Comparison of ENCODE assay signal across 21 cellular contexts in the genomic region with DNA sequence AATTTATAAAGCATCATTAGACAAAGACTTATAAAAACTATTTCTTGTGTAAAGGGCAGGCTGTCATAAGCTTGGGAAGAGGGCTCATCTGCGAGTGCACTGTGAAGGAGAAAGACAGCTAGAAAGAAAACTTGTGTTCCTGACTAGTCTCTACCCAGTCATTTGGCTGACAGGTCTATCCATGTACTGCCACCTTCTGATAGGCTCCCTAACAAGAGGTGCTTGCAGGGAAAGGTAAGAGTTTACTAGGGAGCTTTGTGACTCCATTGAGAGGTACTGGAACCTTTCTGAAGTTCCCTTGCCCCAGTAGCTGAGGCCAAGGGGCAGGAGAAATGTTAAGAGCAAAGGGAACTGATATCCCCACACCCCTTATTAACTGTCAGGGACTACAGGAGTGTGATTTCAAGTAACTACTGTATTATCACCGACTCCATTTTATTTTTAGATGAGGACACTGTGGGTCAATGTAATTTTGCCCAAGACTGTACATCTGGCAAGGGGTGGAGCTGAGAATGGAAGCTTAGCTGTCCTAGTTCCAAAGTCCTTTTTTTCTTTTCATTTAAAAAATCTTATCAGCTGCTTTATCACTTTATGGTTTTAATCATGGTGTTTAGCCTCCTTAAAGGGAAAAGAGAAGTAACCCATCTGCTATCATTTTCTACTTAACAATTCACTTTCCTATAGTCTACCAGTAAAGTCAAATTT.
DNase-seq lines count a peak whose midpoint lies in the region; ATAC-seq and TF ChIP-seq lines count a peak whose summit lies in the region.
"Had no signal": no experiment of that assay in that cellular context is flagged by ENCODE, and none has a peak within 500 bp of the region (broad histone marks: within the 10 kb centered on the region; RNA-seq: fewer than 3 reads in every experiment).

No MANE protein-coding gene starts in this region.

- no peaks in the 10 kb centered on the region for H3K27me3 ChIP-seq in Caco-2 (replicated peaks; ENCODE audit: control insufficient read depth, insufficient read depth, low read length)
- H3K27me3 ChIP-seq in GM23338 (ENCODE audit: insufficient read depth), result no peaks in the 10 kb centered on the region

- H3K9me2 ChIP-seq in GM23338 (ENCODE audit: insufficient read depth), result no peaks in the 10 kb centered on the region
- H3K9me2 ChIP-seq: SK-N-SH had no signal

- ATAC-seq in GM23338 (peak; percentile 66), WTC11 (peak; percentile 67; the same call in 1 of the 2 replicates), mucosa of descending colon (peak; percentile 90)
- ATAC-seq: CD8-positive, alpha-beta T cell; K562; PC-3 had no signal

- H3K36me3 ChIP-seq in Caco-2 (ENCODE audit: control insufficient read depth, insufficient read depth, low read length), result no peaks in the 10 kb centered on the region
- no peaks in the 10 kb centered on the region for H3K36me3 ChIP-seq in GM23338 (ENCODE audit: insufficient read depth)
- H3K36me3 ChIP-seq in mucosa of descending colon (ENCODE audit: low read depth), result no peaks in the 10 kb centered on the region

- no peaks in the 10 kb centered on the region for H3K36me3 Mint-ChIP-seq in Caco-2 (ENCODE audit: insufficient read depth, unreplicated experiment)
- no peaks in the 10 kb centered on the region for H3K36me3 Mint-ChIP-seq in GM23338 (ENCODE audit: low read depth)
- no peaks in the 10 kb centered on the region for H3K36me3 Mint-ChIP-seq in WTC11
- H3K36me3 Mint-ChIP-seq: CD8-positive, alpha-beta T cell had no signal

- H3K4me3 ChIP-seq in Caco-2 (ENCODE audit: low read depth, low read length) (no peak overlapping the region), GM23338 (no peak overlapping the region), mucosa of descending colon (no peak overlapping the region), foreskin fibroblast (ENCODE audit: low read depth in 1 of 2, low read length in 2 of 2) (no peak overlapping the region)
- H3K4me3 ChIP-seq: K562 had no signal

- H4K20me1 ChIP-seq in GM23338 (replicated peaks; ENCODE audit: insufficient read depth), result no peaks in the 10 kb centered on the region

- H3F3A ChIP-seq in GM23338 (replicated peaks; ENCODE audit: low read depth), result no peaks in the 10 kb centered on the region

- no peak overlapping the region for H3K4me3 Mint-ChIP-seq in Caco-2 (ENCODE audit: unreplicated experiment)
- no peak overlapping the region for H3K4me3 Mint-ChIP-seq in GM23338
- no peak overlapping the region for H3K4me3 Mint-ChIP-seq in WTC11
- H3K4me3 Mint-ChIP-seq: B cell; CD8-positive, alpha-beta T cell had no signal

- CTCF ChIA-PET in Caco-2 (lab: Charles Lee), result interaction anchor here (0.5 to 1.4 kb wide), 4 partner anchors 18 to 716 kb away, joined by 3 to 7 read pairs (median 5); no protein-coding TSS in a partner anchor
- CTCF ChIA-PET in WTC11 (lab: Charles Lee), result interaction anchor here (0.7 to 1.2 kb wide), 3 partner anchors 96 to 120 kb away, joined by 3 to 5 read pairs (median 3); no protein-coding TSS in a partner anchor

- H2AFZ ChIP-seq in GM23338, result no peak overlapping the region

- H3K4me1 ChIP-seq in Caco-2 (peaks cover 21% of the 10 kb centered on the region), GM23338 (ENCODE audit: insufficient read depth) (no peaks in the 10 kb centered on the region), mucosa of descending colon (ENCODE audit: low read depth) (peaks cover 16% of the 10 kb centered on the region)

- H3K27me3 Mint-ChIP-seq in Caco-2 (ENCODE audit: insufficient read depth, unreplicated experiment) (no peaks in the 10 kb centered on the region), GM23338 (ENCODE audit: insufficient read depth, low read depth, poor library complexity) (no peaks in the 10 kb centered on the region), WTC11 (ENCODE audit: low read depth) (no peaks in the 10 kb centered on the region)

- DNase-seq in Caco-2 (peak in 1 of 2 experiments; percentile 45), GM23338 (ENCODE audit: low spot score) (no peak), WTC11 (ENCODE audit: low spot score) (no peak), mucosa of descending colon (peak in 1 of 3 donors; percentile 38), foreskin fibroblast (no peak)
- no peak for DNase-seq in stimulated activated CD4-positive, alpha-beta T cell treated with anti-CD3 and anti-CD28 coated beads, Interleukin-2, amount 100 ng/mL, for 48 hours
- no peak for DNase-seq in stimulated activated CD4-positive, alpha-beta T cell treated with anti-CD3 and anti-CD28 coated beads, Interleukin-4, amount 100 ng/mL, for 1 hour
- DNase-seq: CD8-positive, alpha-beta T cell; DMS79 treated with DMSO at 0.1 percent for 48 hours; GF-D8; Kasumi-1; MV-4-11; NCI-H2029; NCI-H446 treated with DMSO at 0.1 percent for 48 hours; NCI-H526; PC-3; SK-N-SH; SW 1271 had no signal

- no peak for TF ChIP-seq CTCF in Caco-2 (IDR thresholded peaks at IDR 0.05; ENCODE audit: insufficient read depth in 1 of 2, low read depth in 1 of 2, low read length in 1 of 2, severe bottlenecking in 1 of 2, unreplicated experiment in 1 of 2)
- 0 out of 4 replicates have a peak, but pooled peaks of 1 of the 2 experiments have one; percentile 17 for TF ChIP-seq CTCF in GM23338 (conservative IDR thresholded peaks at IDR 0.05; ENCODE audit: low read depth in 2 of 2)
- no peak for TF ChIP-seq CTCF in WTC11 (IDR thresholded peaks at IDR 0.05)
- no peak for TF ChIP-seq CTCF in mucosa of descending colon (IDR thresholded peaks at IDR 0.05)
- TF ChIP-seq CTCF in foreskin fibroblast (IDR thresholded peaks at IDR 0.05; ENCODE audit: low read depth, low read length), result no peak

- H3K27ac Mint-ChIP-seq in Caco-2 (ENCODE audit: unreplicated experiment) (peak overlapping the region; percentile 30), GM23338 (no peak overlapping the region), WTC11 (no peak overlapping the region)
- H3K27ac Mint-ChIP-seq: B cell; CD8-positive, alpha-beta T cell had no signal

- H3K4me1 Mint-ChIP-seq in Caco-2 (ENCODE audit: low read depth, unreplicated experiment) (peaks cover 24% of the 10 kb centered on the region), GM23338 (no peaks in the 10 kb centered on the region), WTC11 (no peaks in the 10 kb centered on the region)
- H3K4me1 Mint-ChIP-seq: B cell had no signal

- H3K79me2 ChIP-seq in GM23338 (replicated peaks; ENCODE audit: insufficient read depth), result no peaks in the 10 kb centered on the region

- H3K27ac ChIP-seq in GM23338 (ENCODE audit: low read depth), result no peak overlapping the region
- H3K27ac ChIP-seq: C4-2B had no signal

- no TSS peak for BruUV-seq in Caco-2 (replicated peaks; lab: Mats Ljungman, UMichigan)

- intact Hi-C loops in Caco-2 (cut with micrococcal nuclease; ENCODE audit: unreplicated experiment), result loop anchor here (1.0 to 5.0 kb wide), 3 partner anchors 18 to 136 kb away; no protein-coding TSS in a partner anchor
- intact Hi-C loops in mucosa of descending colon (cut with DNase I, micrococcal nuclease), result no loop called here

- H3K9me3 ChIP-seq in Caco-2 (no peaks in the 10 kb centered on the region), mucosa of descending colon (no peaks in the 10 kb centered on the region)
- H3K9me3 ChIP-seq: SK-N-SH had no signal

- POLR2A ChIA-PET in Caco-2 (lab: Charles Lee) (no interaction called here), WTC11 (lab: Charles Lee) (no interaction called here)

- H3K9me3 Mint-ChIP-seq in Caco-2 (ENCODE audit: unreplicated experiment), result no peaks in the 10 kb centered on the region
- H3K9me3 Mint-ChIP-seq in GM23338, result no peaks in the 10 kb centered on the region
- no peaks in the 10 kb centered on the region for H3K9me3 Mint-ChIP-seq in WTC11
- H3K9me3 Mint-ChIP-seq: CD8-positive, alpha-beta T cell had no signal

- no peak overlapping the region for H3K4me2 ChIP-seq in GM23338
- H3K4me2 ChIP-seq: SK-N-SH had no signal

TF ChIP-seq in GM23338, 12 proteins besides CTCF, POLR2A, EP300 and RAD21 (continues in another document):
- no peak for TF ChIP-seq EZH2 (IDR thresholded peaks at IDR 0.05; ENCODE audit: low read depth, unreplicated experiment)

TF ChIP-seq in WTC11, 78 proteins besides CTCF, POLR2A, EP300 and RAD21:
- TF ChIP-seq ATF1 (CRISPR knock-in tag; IDR thresholded peaks at IDR 0.05) (no peak), RELA (CRISPR knock-in tag; IDR thresholded peaks at IDR 0.05; ENCODE audit: borderline replicate concordance) (no peak), EMX1 (CRISPR knock-in tag; IDR thresholded peaks at IDR 0.05) (no peak), TP53 (CRISPR knock-in tag; IDR thresholded peaks at IDR 0.05) (no peak)
- TF ChIP-seq, protein P1, sequence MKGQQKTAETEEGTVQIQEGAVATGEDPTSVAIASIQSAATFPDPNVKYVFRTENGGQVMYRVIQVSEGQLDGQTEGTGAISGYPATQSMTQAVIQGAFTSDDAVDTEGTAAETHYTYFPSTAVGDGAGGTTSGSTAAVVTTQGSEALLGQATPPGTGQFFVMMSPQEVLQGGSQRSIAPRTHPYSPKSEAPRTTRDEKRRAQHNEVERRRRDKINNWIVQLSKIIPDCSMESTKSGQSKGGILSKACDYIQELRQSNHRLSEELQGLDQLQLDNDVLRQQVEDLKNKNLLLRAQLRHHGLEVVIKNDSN (CRISPR knock-in tag; IDR thresholded peaks at IDR 0.05), result no peak
